10 cellular contexts compared by ENCODE assay signal in genomic region chr20:40323411-40323810, GRCh38.
DNase-seq lines count a peak whose midpoint lies in the region; ATAC-seq and TF ChIP-seq lines count a peak whose summit lies in the region.
"Had no signal": no experiment of that assay in that cellular context is flagged by ENCODE, and none has a peak within 500 bp of the region (broad histone marks: within the 10 kb centered on the region; RNA-seq: fewer than 3 reads in every experiment).

No MANE protein-coding gene starts in this region.

- no peaks in the 10 kb centered on the region for H3K27me3 ChIP-seq in stomach

- no peak for TF ChIP-seq CTCF in stomach (IDR thresholded peaks at IDR 0.05)

- H3K4me3 ChIP-seq in stomach, result no peak overlapping the region

- DNase-seq in ELR (ENCODE audit: low read depth) (peak; percentile 2), NCI-H1417 (lab: John Stamatoyannopoulos, UW) (peak; percentile 64 to 96 (median 77)), SIG-M5 (lab: John Stamatoyannopoulos, UW) (peak; percentile 17), left lobe of liver (ENCODE audit: low spot score) (no peak), nucleus accumbens (lab: John Stamatoyannopoulos, UW) (no peak), stomach (no peak), NCI-H2196 treated with DMSO at 0.1 percent for 48 hours (lab: John Stamatoyannopoulos, UW; ENCODE audit: unreplicated experiment) (no peak), NCI-H1930 (lab: John Stamatoyannopoulos, UW) (no peak)
- DNase-seq: dermis blood vessel endothelial cell; NK-92 treated with Interleukin-12 subunit alpha and Interleukin-12 subunit beta, amount 100 ng/mL, for 24 hours had no signal

- H3K4me1 ChIP-seq in stomach, result no peaks in the 10 kb centered on the region

- peak; percentile 44 for ATAC-seq in left lobe of liver

- TF ChIP-seq POLR2A in stomach (IDR thresholded peaks at IDR 0.05), result no peak

- TF ChIP-seq EP300 in stomach (IDR thresholded peaks at IDR 0.05), result no peak

- intact Hi-C loops in stomach (cut with DNase I; ENCODE audit: low total_unique reads), result no loop called here

- no peaks in the 10 kb centered on the region for H3K36me3 ChIP-seq in stomach

- WGBS in stomach, 5 donors, result 68 to 75% (median 69%) methylated on average over 4 of the region's 4 CpGs

- no peaks in the 10 kb centered on the region for H3K9me3 ChIP-seq in stomach

- no peak overlapping the region for H3K27ac ChIP-seq in stomach

Comparison
In these comparisons a context has a peak if more than half of its experiments do, and no peak if none do; other contexts are left out.
1. DNase-seq: peak in ELR (single experiment), NCI-H1417 (3 of 3) and SIG-M5 (single experiment); none in left lobe of liver (single experiment), nucleus accumbens (0 of 56), stomach (single experiment), NCI-H2196 treated with DMSO at 0.1 percent for 48 hours (single experiment) and NCI-H1930 (0 of 2).